ENCODE assay signal across 8 cellular contexts in the genomic region with DNA sequence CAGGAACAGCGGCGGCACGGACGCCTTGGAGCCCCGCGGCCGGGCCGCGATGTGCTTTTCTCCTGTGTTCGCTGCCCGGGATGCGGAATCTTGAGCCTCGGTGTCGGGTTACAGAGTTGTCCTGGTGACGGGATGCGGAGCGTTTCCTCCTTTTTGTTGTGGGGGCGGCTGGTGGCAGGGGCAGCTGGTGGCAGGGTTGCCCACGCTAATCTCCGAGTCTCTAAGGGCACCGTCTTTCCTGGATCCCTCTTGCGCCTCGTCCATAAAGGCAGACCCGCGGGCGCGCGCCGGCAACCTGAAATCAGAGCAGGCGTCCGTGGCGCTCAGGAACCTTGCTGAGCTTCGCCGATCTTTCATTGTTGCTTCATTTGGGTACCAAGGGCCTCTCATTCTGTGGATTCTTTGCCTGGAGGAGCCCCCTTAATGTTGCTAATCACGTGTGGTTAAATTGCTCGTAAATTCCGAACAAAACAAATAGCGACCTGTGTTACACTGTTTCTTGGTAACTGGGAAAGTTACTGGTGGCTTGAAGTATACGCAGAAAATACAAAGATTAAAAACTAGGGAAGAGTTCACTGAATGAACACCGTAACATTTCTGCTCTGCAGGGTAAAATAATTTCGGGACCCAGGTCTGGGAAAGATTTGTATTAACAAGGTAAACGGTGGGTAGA. TPM values are rescaled to one million over a fixed set of nuclear protein-coding genes. Genes with fewer than 3 reads are reported as not detected.
A peak's percentile ranks its signal among the peaks of the same experiment; 100 is the strongest.
DNase-seq lines count a peak whose midpoint lies in the region; ATAC-seq, FAIRE-seq and TF ChIP-seq lines count a peak whose summit lies in the region.

No MANE protein-coding gene starts in this region.

- peak overlapping the region; percentile 93 for H3K9ac ChIP-seq in HUES6 (ENCODE audit: low read length)

- TF ChIP-seq POLR2A in vagina (IDR thresholded peaks at IDR 0.05) = no peak

- intact Hi-C loops in vagina (cut with DNase I) = loop anchor here (10.0 kb wide), 1 partner anchor 433 kb away; the partner anchor contains the start of gene TSC22D2

- DNase-seq in SIG-M5 treated with dmso at 0.1 percent for 504 hours (lab: John Stamatoyannopoulos, UW; ENCODE audit: unreplicated experiment) = peak; percentile 40
- no peak for DNase-seq in SIG-M5 (lab: John Stamatoyannopoulos, UW)
- peak; percentile 66 for DNase-seq in RCC 7860 (ENCODE audit: low spot score)
- DNase-seq in glutamatergic neuron = no peak
- DNase-seq in omental fat pad (ENCODE audit: low spot score) = no peak
- DNase-seq in vagina (ENCODE audit: extremely low spot score in 2 of 2) = peak in 1 of 2 donors; percentile 90

- TF ChIP-seq CTCF in glutamatergic neuron (IDR thresholded peaks at IDR 0.05; ENCODE audit: partially characterized antibody, unreplicated experiment) = no peak
- TF ChIP-seq CTCF in omental fat pad (IDR thresholded peaks at IDR 0.05) = no peak
- TF ChIP-seq CTCF in vagina (IDR thresholded peaks at IDR 0.05) = no peak

- no peak for FAIRE-seq in RCC 7860 (lab: Jason Lieb, UNC)

- H3K4me1 ChIP-seq in HUES6 (ENCODE audit: control insufficient read depth, insufficient read depth, low read length) (peaks cover 23% of the 10 kb centered on the region), vagina (peaks cover 20% of the 10 kb centered on the region)

- peaks cover 15% of the 10 kb centered on the region for H3K27me3 Mint-ChIP-seq in activated naive CD8-positive, alpha-beta T cell
- H3K27me3 Mint-ChIP-seq in glutamatergic neuron (ENCODE audit: unreplicated experiment) = peaks cover 20% of the 10 kb centered on the region

- H3K4me3 ChIP-seq in HUES6 (ENCODE audit: low read depth, low read length) (peak overlapping the region; percentile 87), vagina (peak overlapping the region; percentile 91 to 95)

- H3K36me3 ChIP-seq in HUES6 (ENCODE audit: control insufficient read depth, insufficient read depth, low read length) (peaks cover 17% of the 10 kb centered on the region), vagina (no peaks in the 10 kb centered on the region)

- H3K27ac ChIP-seq in HUES6 (ENCODE audit: low read depth, low read length) (peak overlapping the region; percentile 86), vagina (peak overlapping the region; percentile 94)

- peak; percentile 50 for ATAC-seq in omental fat pad (ENCODE audit: low FRiP score)

- H3K27me3 ChIP-seq in HUES6 (ENCODE audit: control insufficient read depth, insufficient read depth, low read length) (no peaks in the 10 kb centered on the region), vagina (no peaks in the 10 kb centered on the region)

- H3K27ac Mint-ChIP-seq in activated naive CD8-positive, alpha-beta T cell = peak overlapping the region; percentile 76
- peak overlapping the region; percentile 99 for H3K27ac Mint-ChIP-seq in glutamatergic neuron (ENCODE audit: unreplicated experiment)

- H3K4me3 Mint-ChIP-seq in activated naive CD8-positive, alpha-beta T cell = peak overlapping the region; percentile 90
- H3K4me3 Mint-ChIP-seq in glutamatergic neuron (ENCODE audit: unreplicated experiment) = peak overlapping the region; percentile 94

- H3K36me3 Mint-ChIP-seq in activated naive CD8-positive, alpha-beta T cell = no peaks in the 10 kb centered on the region
- no peaks in the 10 kb centered on the region for H3K36me3 Mint-ChIP-seq in glutamatergic neuron (ENCODE audit: unreplicated experiment)

- peaks cover 20% of the 10 kb centered on the region for H3K4me1 Mint-ChIP-seq in activated naive CD8-positive, alpha-beta T cell (ENCODE audit: low read depth)
- peaks cover 10% of the 10 kb centered on the region for H3K4me1 Mint-ChIP-seq in glutamatergic neuron (ENCODE audit: low read depth, unreplicated experiment)

- no peaks in the 10 kb centered on the region for H3K9me3 Mint-ChIP-seq in activated naive CD8-positive, alpha-beta T cell (ENCODE audit: low read depth)
- H3K9me3 Mint-ChIP-seq in glutamatergic neuron (ENCODE audit: unreplicated experiment) = peaks cover 20% of the 10 kb centered on the region

- no peaks in the 10 kb centered on the region for H3K9me3 ChIP-seq in HUES6 (ENCODE audit: control insufficient read depth, insufficient read depth, low read depth, low read length)
- H3K9me3 ChIP-seq in vagina = no peaks in the 10 kb centered on the region

RNA-seq across cellular contexts. Expression of gene PFN2, which starts 0.8 kb away (rescaled TPM):
- total RNA-seq in glutamatergic neuron (ENCODE audit: unreplicated experiment) = 364 TPM
- total RNA-seq in omental fat pad = 10 to 100 TPM; 26.0 to 53.1 (median 30.2) TPM
- 49.4 TPM for total RNA-seq in vagina

Comparison
In these comparisons a context has a peak if more than half of its experiments do, and no peak if none do; other contexts are left out.
1. DNase-seq: peak in SIG-M5 treated with dmso at 0.1 percent for 504 hours (single experiment) and RCC 7860 (single experiment); none in SIG-M5 (single experiment), glutamatergic neuron (single experiment) and omental fat pad (single experiment).